22 cellular contexts compared by ENCODE assay signal in genomic region chr7:85693326-85693725, GRCh38.
"Had no signal": no experiment of that assay in that cellular context is flagged by ENCODE, and none has a peak within 500 bp of the region (broad histone marks: within the 10 kb centered on the region; RNA-seq: fewer than 3 reads in every experiment).

No MANE protein-coding gene starts in this region.

- H3K27me3 ChIP-seq: brain microvascular endothelial cell, cardiac muscle cell had no signal

- H3K27ac ChIP-seq: brain microvascular endothelial cell, cardiac muscle cell, KMS-11 had no signal

- H3K36me3 ChIP-seq: brain microvascular endothelial cell, cardiac muscle cell had no signal

- DNase-seq: activated B cell treated with CpG ODN at 0.5 μM for 24 hours; activated CD4-positive, alpha-beta T cell treated with anti-CD3 and anti-CD28 coated beads for 1 hour; activated CD4-positive, alpha-beta T cell treated with anti-CD3 and anti-CD28 coated beads, Interleukin-2, amount 10 ng/mL, durations not matched to agents 24 days and 14 days; activated CD4-positive, alpha-beta T cell treated with anti-CD3 and anti-CD28 coated beads, Interleukin-2, amount 50 U/mL, for 48 hours; activated CD8-positive, alpha-beta memory T cell treated with anti-CD3 and anti-CD28 coated beads, Interleukin-2, amount 10 ng/mL, durations not matched to agents 7 days and 5 days; activated effector memory CD4-positive, alpha-beta T cell treated with Interleukin-2 at 50 U/mL for 16 hours; activated naive CD4-positive, alpha-beta T cell treated with Interleukin-2 at 50 U/mL for 16 hours; activated naive CD8-positive, alpha-beta T cell treated with anti-CD3 and anti-CD28 coated beads for 36 hours; activated T-cell treated with anti-CD3 and anti-CD28 coated beads, Interleukin-2, amount 50 U/mL, for 24 hours; brain microvascular endothelial cell; NCI-H1092 treated with DMSO at 0.1 percent for 48 hours; NCI-H1417 treated with DMSO at 0.1 percent for 48 hours; NCI-H1694; NCI-H2029; NCI-H2107; NCI-H2171 treated with DMSO at 0.1 percent for 48 hours; NCI-H226; NCI-H526; OCI-M1; RPMI8226 had no signal

- H3K4me2 ChIP-seq: KMS-11 had no signal

- H3K9ac ChIP-seq: KMS-11 had no signal

- H3K4me3 ChIP-seq: cardiac muscle cell had no signal
